In the genomic region with DNA sequence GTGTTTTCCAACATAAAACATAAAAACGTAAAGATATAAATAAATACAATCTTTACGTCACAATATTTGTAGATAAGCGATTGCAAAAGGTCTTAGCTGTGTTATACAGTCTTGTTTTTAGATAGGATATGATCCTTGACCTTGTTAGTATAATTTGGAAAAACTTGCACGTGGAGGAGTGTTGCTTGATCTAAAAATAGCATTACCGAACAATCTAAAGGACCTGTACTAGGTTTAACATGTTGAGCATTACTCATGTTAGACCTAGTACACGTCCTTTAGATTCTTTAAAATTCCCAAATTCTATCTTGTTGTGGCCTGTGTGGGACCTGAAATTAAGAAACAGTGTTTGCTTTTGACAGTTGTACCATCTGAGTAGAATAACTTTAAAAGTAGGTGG, we compare ENCODE assay signal across 9 cellular contexts. TPM values are rescaled to one million over a fixed set of nuclear protein-coding genes. Genes with fewer than 3 reads are reported as not detected.
A peak's percentile ranks its signal among the peaks of the same experiment; 100 is the strongest.
DNase-seq lines count a peak whose midpoint lies in the region; ATAC-seq and TF ChIP-seq lines count a peak whose summit lies in the region.
"Had no signal": no experiment of that assay in that cellular context is flagged by ENCODE, and none has a peak within 500 bp of the region (broad histone marks: within the 10 kb centered on the region; RNA-seq: fewer than 3 reads in every experiment).

No MANE protein-coding gene starts in this region.

- TF ChIP-seq RAD21 in IMR-90 (IDR thresholded peaks at IDR 0.05; ENCODE audit: low read length), result no peak

- H4K91ac ChIP-seq in IMR-90 (ENCODE audit: insufficient read depth, low read depth, low read length), result no peak overlapping the region

- peaks cover 14% of the 10 kb centered on the region for H4K20me1 ChIP-seq in IMR-90 (ENCODE audit: insufficient read depth, low read length)

- H3K18ac ChIP-seq in IMR-90 (ENCODE audit: low read depth, low read length), result no peak overlapping the region

- H3K4me3 Mint-ChIP-seq in Calu3 (ENCODE audit: low read depth, unreplicated experiment), result peak overlapping the region; percentile 82
- peak overlapping the region; percentile 55 for H3K4me3 Mint-ChIP-seq in activated naive CD8-positive, alpha-beta T cell treated with anti-CD3 and anti-CD28 coated beads for 36 hours
- peak overlapping the region in 9 of 10 donors; percentile 21 to 93 (median 50) for H3K4me3 Mint-ChIP-seq in naive thymus-derived CD4-positive, alpha-beta T cell

- H3K4me2 ChIP-seq in IMR-90 (ENCODE audit: low read depth, low read length), result peak overlapping the region; percentile 21; the same call in 1 of the 2 replicates

- peaks cover 13 to 22% of the 10 kb centered on the region in 2 experiments; a peak in 3 of 4 replicates for H3K79me1 ChIP-seq in IMR-90 (ENCODE audit: low read depth in 1 of 2, low read length in 2 of 2)

- no peaks in the 10 kb centered on the region for H3K4me1 ChIP-seq in IMR-90 (ENCODE audit: control insufficient read depth, insufficient read depth, low read length)
- peaks cover 13 to 15% of the 10 kb centered on the region in 2 donors for H3K4me1 ChIP-seq in naive thymus-derived CD4-positive, alpha-beta T cell (ENCODE audit: control insufficient read depth in 2 of 2, insufficient read depth in 2 of 2, low read length in 2 of 2)

- H3K9me1 ChIP-seq in IMR-90 (ENCODE audit: insufficient read depth, low read length), result peaks cover 2% of the 10 kb centered on the region; the same call in 1 of the 2 replicates

- no peaks in the 10 kb centered on the region for H3K27me3 Mint-ChIP-seq in Calu3 (ENCODE audit: unreplicated experiment)
- H3K27me3 Mint-ChIP-seq in activated naive CD8-positive, alpha-beta T cell treated with anti-CD3 and anti-CD28 coated beads for 36 hours, result no peaks in the 10 kb centered on the region
- no peaks in the 10 kb centered on the region for H3K27me3 Mint-ChIP-seq in naive thymus-derived CD4-positive, alpha-beta T cell

- no peak for TF ChIP-seq CTCF in Calu3 (IDR thresholded peaks at IDR 0.05; ENCODE audit: unreplicated experiment)
- no peak for TF ChIP-seq CTCF in IMR-90 (conservative IDR thresholded peaks at IDR 0.05; ENCODE audit: low read depth, low read length)

- WGBS in IMR-90 (ENCODE audit: extremely low coverage in 2 of 2, insufficient read length in 1 of 2), 2 experiments, result no CpG with 5 or more reads among the region's 6 CpGs

- TF ChIP-seq POLR2A in IMR-90 (IDR thresholded peaks at IDR 0.05; ENCODE audit: low read depth, low read length), result no peak

- no peak for ATAC-seq in IMR-90 (ENCODE audit: low read depth)
- no peak for ATAC-seq in naive thymus-derived CD4-positive, alpha-beta T cell
- ATAC-seq in HG02884 (IDR thresholded peaks at IDR 0.05; ENCODE audit: unreplicated experiment), result no peak
- no peak for ATAC-seq in HG03432 (IDR thresholded peaks at IDR 0.05; ENCODE audit: unreplicated experiment)

- CTCF ChIA-PET in Calu3 (lab: Charles Lee), result no interaction called here
- CTCF ChIA-PET in IMR-90 (lab: Yijun Ruan, JAX), result interaction anchor here (0.5 kb wide), 1 partner anchor 124 kb away, joined by 3 read pairs; no protein-coding TSS in a partner anchor
- CTCF ChIA-PET in naive thymus-derived CD4-positive, alpha-beta T cell (lab: Charles Lee), result interaction anchor here (1.1 to 5.9 kb wide), 4 partner anchors 30 to 60 kb away, joined by 3 to 126 read pairs (median 24); no protein-coding TSS in a partner anchor

- H3K36me3 Mint-ChIP-seq in Calu3 (ENCODE audit: insufficient read depth, unreplicated experiment), result peaks cover 24% of the 10 kb centered on the region
- H3K36me3 Mint-ChIP-seq in activated naive CD8-positive, alpha-beta T cell treated with anti-CD3 and anti-CD28 coated beads for 36 hours, result peaks cover 26% of the 10 kb centered on the region
- peaks cover 0 to 6% (median 5%) of the 10 kb centered on the region in 5 donors for H3K36me3 Mint-ChIP-seq in naive thymus-derived CD4-positive, alpha-beta T cell

- H3K36me3 ChIP-seq in IMR-90 (ENCODE audit: control insufficient read depth, insufficient read depth, low read length), result no peaks in the 10 kb centered on the region
- peaks cover 0 to 3% (median 0%) of the 10 kb centered on the region in 3 experiments for H3K36me3 ChIP-seq in naive thymus-derived CD4-positive, alpha-beta T cell (ENCODE audit: control insufficient read depth in 2 of 3, insufficient read depth in 3 of 3, low read length in 3 of 3)
- H3K36me3 ChIP-seq: ascending aorta had no signal

- no peak overlapping the region for H3K9ac ChIP-seq in IMR-90 (ENCODE audit: low read depth, low read length)

- H3K9me3 Mint-ChIP-seq in Calu3 (ENCODE audit: low read depth, unreplicated experiment), result no peaks in the 10 kb centered on the region
- no peaks in the 10 kb centered on the region for H3K9me3 Mint-ChIP-seq in activated naive CD8-positive, alpha-beta T cell treated with anti-CD3 and anti-CD28 coated beads for 36 hours
- H3K9me3 Mint-ChIP-seq in naive thymus-derived CD4-positive, alpha-beta T cell, result no peaks in the 10 kb centered on the region

- no peak overlapping the region for H2BK5ac ChIP-seq in IMR-90 (ENCODE audit: low read depth, low read length, poor library complexity, severe bottlenecking)

- H3K4me3 ChIP-seq in IMR-90 (ENCODE audit: insufficient read depth, low read depth, low read length), result no peak overlapping the region
- H3K4me3 ChIP-seq in naive thymus-derived CD4-positive, alpha-beta T cell (ENCODE audit: low read length), result no peak overlapping the region

- no peak for DNase-seq in Calu3
- DNase-seq in IMR-90, result no peak
- DNase-seq in activated naive CD8-positive, alpha-beta T cell treated with anti-CD3 and anti-CD28 coated beads for 36 hours, result no peak
- no peak for DNase-seq in naive thymus-derived CD4-positive, alpha-beta T cell
- no peak for DNase-seq in NCI-H1092 (lab: John Stamatoyannopoulos, UW)
- DNase-seq in A172 (ENCODE audit: low spot score), result no peak

- no peak overlapping the region for H2BK20ac ChIP-seq in IMR-90 (ENCODE audit: low read depth, low read length)

- intact Hi-C loops in Calu3 (cut with micrococcal nuclease; ENCODE audit: unreplicated experiment) (loop anchor here (10.0 kb wide), 1 partner anchor 62 kb away; no protein-coding TSS in a partner anchor), IMR-90 (cut with micrococcal nuclease) (loop anchor here (5.0 kb wide), 1 partner anchor 340 kb away; a partner anchor contains a TSS)
- intact Hi-C loops in naive thymus-derived CD4-positive, alpha-beta T cell (cut with micrococcal nuclease), result loop anchor here in 1 of 2 donors (5.0 kb wide), 2 partner anchors 820 to 895 kb away; a partner anchor contains a TSS

- no peak overlapping the region for H2BK15ac ChIP-seq in IMR-90 (ENCODE audit: low read depth, low read length)

- H3K27ac Mint-ChIP-seq in Calu3 (ENCODE audit: unreplicated experiment), result no peak overlapping the region
- H3K27ac Mint-ChIP-seq in activated naive CD8-positive, alpha-beta T cell treated with anti-CD3 and anti-CD28 coated beads for 36 hours, result no peak overlapping the region
- peak overlapping the region in 2 of 9 donors; percentile 6 to 38 for H3K27ac Mint-ChIP-seq in naive thymus-derived CD4-positive, alpha-beta T cell

- H2AK5ac ChIP-seq in IMR-90 (ENCODE audit: low read depth, low read length), result no peak overlapping the region

- peaks cover 38% of the 10 kb centered on the region for H3K4me1 Mint-ChIP-seq in Calu3 (ENCODE audit: low read depth, unreplicated experiment)
- H3K4me1 Mint-ChIP-seq in activated naive CD8-positive, alpha-beta T cell treated with anti-CD3 and anti-CD28 coated beads for 36 hours, result peaks cover 43% of the 10 kb centered on the region
- H3K4me1 Mint-ChIP-seq in naive thymus-derived CD4-positive, alpha-beta T cell, result peaks cover 30 to 66% (median 56%) of the 10 kb centered on the region in 7 donors

- H3K27me3 ChIP-seq in IMR-90 (ENCODE audit: control insufficient read depth, insufficient read depth, low read length), result no peaks in the 10 kb centered on the region
- no peaks in the 10 kb centered on the region for H3K27me3 ChIP-seq in naive thymus-derived CD4-positive, alpha-beta T cell (ENCODE audit: control insufficient read depth in 2 of 2, insufficient read depth in 2 of 2, low read length in 2 of 2)
- H3K27me3 ChIP-seq: ascending aorta had no signal

- no peak overlapping the region for H3K4ac ChIP-seq in IMR-90 (ENCODE audit: low read depth, low read length)

- no TSS peak for BruUV-seq in Calu3 (replicated peaks; lab: Mats Ljungman, UMichigan)
- BruUV-seq in IMR-90 (replicated peaks; lab: Mats Ljungman, UMichigan), result no TSS peak

- no peak overlapping the region for H3K27ac ChIP-seq in IMR-90 (ENCODE audit: insufficient read depth, low read length)
- no peak overlapping the region for H3K27ac ChIP-seq in naive thymus-derived CD4-positive, alpha-beta T cell (ENCODE audit: low read depth, low read length)

- H4K8ac ChIP-seq in IMR-90 (ENCODE audit: low read depth in 2 of 2, low read length in 2 of 2), result no peak overlapping the region

- no peak overlapping the region for H3K23ac ChIP-seq in IMR-90 (ENCODE audit: low read depth, low read length)

- no peak overlapping the region for H4K5ac ChIP-seq in IMR-90 (ENCODE audit: low read depth, low read length)

- H3K14ac ChIP-seq in IMR-90 (replicated peaks; ENCODE audit: low read depth, low read length), result no peak overlapping the region

- H2AK9ac ChIP-seq in IMR-90 (replicated peaks; ENCODE audit: low read depth, low read length, poor library complexity), result no peak overlapping the region

- in situ Hi-C loops in IMR-90 (cut with MboI; ENCODE audit: low sequenced_read_pairs), result no loop called here

- POLR2A ChIA-PET in IMR-90 (lab: Charles Lee; ENCODE audit: unreplicated experiment), result no interaction called here
- POLR2A ChIA-PET in naive thymus-derived CD4-positive, alpha-beta T cell (lab: Charles Lee), result interaction anchor here (1.7 to 5.5 kb wide), 2 partner anchors 68 to 92 kb away, joined by 8 to 46 read pairs; a partner anchor contains a TSS

- H2AFZ ChIP-seq in IMR-90 (replicated peaks; ENCODE audit: low read length, poor library complexity), result no peak overlapping the region

- no peak overlapping the region for H3K56ac ChIP-seq in IMR-90 (ENCODE audit: extremely low read depth, insufficient read depth, low read length)

- dilution Hi-C loops in IMR-90 (cut with HindIII; ENCODE audit: low sequenced_read_pairs, unreplicated experiment), result no loop called here

- no peaks in the 10 kb centered on the region for H3K9me3 ChIP-seq in IMR-90 (ENCODE audit: control insufficient read depth, insufficient read depth, low read length)
- no peaks in the 10 kb centered on the region for H3K9me3 ChIP-seq in naive thymus-derived CD4-positive, alpha-beta T cell (ENCODE audit: control insufficient read depth in 2 of 3, low read length in 3 of 3)
- H3K9me3 ChIP-seq: ascending aorta had no signal

- no peak overlapping the region for H2BK120ac ChIP-seq in IMR-90 (ENCODE audit: low read depth, low read length)

RNA-seq across cellular contexts. Expression of a gene that starts 1.7 kb away (rescaled TPM):
- 59.0 and 60.5 TPM in 2 replicates for total RNA-seq in Calu3 (2022)
- total RNA-seq in IMR-90 (2012; rRNA removed), result 43.7 and 76.1 TPM in 2 replicates
- polyA plus RNA-seq in IMR-90 (2012; rRNA removed), result 38.2 and 47.9 TPM in 2 replicates
- polyA plus RNA-seq in IMR-90 (2012; cell fraction: cytosol; rRNA removed), result 10.2 and 21.2 TPM in 2 replicates
- 18.8 and 53.5 TPM in 2 replicates for polyA plus RNA-seq in IMR-90 (2012; cell fraction: nucleus; rRNA removed; ENCODE audit: low replicate concordance)
- 10 to 100 TPM; 68.7 to 71.5 TPM for total RNA-seq in activated naive CD8-positive, alpha-beta T cell treated with anti-CD3 and anti-CD28 coated beads for 36 hours
- total RNA-seq in naive thymus-derived CD4-positive, alpha-beta T cell, result 10 to 100 TPM; 29.1 to 50.7 (median 40.2) TPM
- polyA plus RNA-seq in naive thymus-derived CD4-positive, alpha-beta T cell, result 10 to 100 TPM; 26.0 to 30.4 TPM
- 67.4 and 68.4 TPM in 2 replicates for total RNA-seq in A172 (2014; rRNA removed; shearing (Covaris generic))
